In genomic region chr5:136026636-136027035, GRCh38 we compare ENCODE assay signal across 23 cellular contexts.
"Had no signal": no experiment of that assay in that cellular context is flagged by ENCODE, and none has a peak within 500 bp of the region (broad histone marks: within the 10 kb centered on the region; RNA-seq: fewer than 3 reads in every experiment).

No MANE protein-coding gene starts in this region.

- H2AFZ ChIP-seq: neural progenitor cell had no signal

- H3K9me3 ChIP-seq: thoracic aorta, upper lobe of left lung, vagina had no signal

- DNase-seq: activated CD4-positive, alpha-beta T cell treated with anti-CD3 and anti-CD28 coated beads for 48 hours; activated CD4-positive, alpha-beta T cell treated with anti-CD3 and anti-CD28 coated beads, Interleukin-2, amount 50 U/mL, for 48 hours; activated CD8-positive, alpha-beta memory T cell treated with anti-CD3 and anti-CD28 coated beads, Interleukin-2, amount 50 U/mL, for 48 hours; activated gamma-delta T cell; activated naive CD4-positive, alpha-beta T cell treated with anti-CD3 and anti-CD28 coated beads, Interleukin-2, amount 10 ng/mL, durations not matched to agents 7 days and 5 days; activated naive CD8-positive, alpha-beta T cell treated with anti-CD3 and anti-CD28 coated beads, Interleukin-2, amount 10 ng/mL, durations not matched to agents 7 days and 5 days; activated T-cell treated with anti-CD3 and anti-CD28 coated beads, Interleukin-2, amount 50 U/mL, for 24 hours; brain microvascular endothelial cell; dermis blood vessel endothelial cell; effector CD4-positive, alpha-beta T cell; left colon; midbrain; naive thymus-derived CD8-positive, alpha-beta T cell; occipital lobe; posterior cingulate gyrus; stimulated activated CD4-positive, alpha-beta T cell treated with anti-CD3 and anti-CD28 coated beads, Interleukin-2, amount 100 ng/mL, for 48 hours; stimulated activated naive CD4-positive, alpha-beta T cell treated with Interleukin-2 at 50 U/mL for 16 hours; upper lobe of left lung; WERI-Rb-1 had no signal

- H3K9me3 Mint-ChIP-seq: activated naive CD4-positive, alpha-beta T cell treated with anti-CD3 and anti-CD28 coated beads, Interleukin-2, amount 10 ng/mL, durations not matched to agents 7 days and 5 days; activated naive CD8-positive, alpha-beta T cell treated with anti-CD3 and anti-CD28 coated beads, Interleukin-2, amount 10 ng/mL, durations not matched to agents 7 days and 5 days; activated T-cell treated with anti-CD3 and anti-CD28 coated beads, Interleukin-2, amount 50 U/mL, for 24 hours; naive thymus-derived CD8-positive, alpha-beta T cell had no signal

- H3K4me1 Mint-ChIP-seq: activated naive CD4-positive, alpha-beta T cell treated with anti-CD3 and anti-CD28 coated beads, Interleukin-2, amount 10 ng/mL, durations not matched to agents 7 days and 5 days; activated naive CD8-positive, alpha-beta T cell treated with anti-CD3 and anti-CD28 coated beads, Interleukin-2, amount 10 ng/mL, durations not matched to agents 7 days and 5 days had no signal

- H3K27ac Mint-ChIP-seq: activated naive CD4-positive, alpha-beta T cell treated with anti-CD3 and anti-CD28 coated beads, Interleukin-2, amount 10 ng/mL, durations not matched to agents 7 days and 5 days; activated T-cell treated with anti-CD3 and anti-CD28 coated beads, Interleukin-2, amount 50 U/mL, for 24 hours; neural progenitor cell had no signal

- H3K9ac ChIP-seq: neural progenitor cell had no signal

- H3K36me3 ChIP-seq: brain microvascular endothelial cell, neural progenitor cell, thoracic aorta, upper lobe of left lung, vagina, WERI-Rb-1 had no signal

- H3K36me3 Mint-ChIP-seq: activated naive CD4-positive, alpha-beta T cell treated with anti-CD3 and anti-CD28 coated beads, Interleukin-2, amount 10 ng/mL, durations not matched to agents 7 days and 5 days; activated naive CD8-positive, alpha-beta T cell treated with anti-CD3 and anti-CD28 coated beads, Interleukin-2, amount 10 ng/mL, durations not matched to agents 7 days and 5 days; naive thymus-derived CD8-positive, alpha-beta T cell; neural progenitor cell had no signal

- H3K27ac ChIP-seq: brain microvascular endothelial cell, neural progenitor cell, upper lobe of left lung, vagina, WERI-Rb-1 had no signal

- ATAC-seq: activated CD4-positive, CD25-positive, alpha-beta regulatory T cell treated with anti-CD3 and anti-CD28 coated beads, Interleukin-2, amount 50 U/mL, for 24 hours; left colon; naive thymus-derived CD8-positive, alpha-beta T cell had no signal

- H3K4me2 ChIP-seq: neural progenitor cell had no signal

- H3K4me3 Mint-ChIP-seq: activated naive CD4-positive, alpha-beta T cell treated with anti-CD3 and anti-CD28 coated beads, Interleukin-2, amount 10 ng/mL, durations not matched to agents 7 days and 5 days; activated naive CD8-positive, alpha-beta T cell treated with anti-CD3 and anti-CD28 coated beads, Interleukin-2, amount 10 ng/mL, durations not matched to agents 7 days and 5 days; activated T-cell treated with anti-CD3 and anti-CD28 coated beads, Interleukin-2, amount 50 U/mL, for 24 hours; naive thymus-derived CD8-positive, alpha-beta T cell; neural progenitor cell had no signal

- H3K4me3 ChIP-seq: neural progenitor cell, thoracic aorta, upper lobe of left lung, vagina had no signal

- H3K27me3 ChIP-seq: brain microvascular endothelial cell, upper lobe of left lung, vagina had no signal
